8 cellular contexts compared by ENCODE assay signal in the genomic region with DNA sequence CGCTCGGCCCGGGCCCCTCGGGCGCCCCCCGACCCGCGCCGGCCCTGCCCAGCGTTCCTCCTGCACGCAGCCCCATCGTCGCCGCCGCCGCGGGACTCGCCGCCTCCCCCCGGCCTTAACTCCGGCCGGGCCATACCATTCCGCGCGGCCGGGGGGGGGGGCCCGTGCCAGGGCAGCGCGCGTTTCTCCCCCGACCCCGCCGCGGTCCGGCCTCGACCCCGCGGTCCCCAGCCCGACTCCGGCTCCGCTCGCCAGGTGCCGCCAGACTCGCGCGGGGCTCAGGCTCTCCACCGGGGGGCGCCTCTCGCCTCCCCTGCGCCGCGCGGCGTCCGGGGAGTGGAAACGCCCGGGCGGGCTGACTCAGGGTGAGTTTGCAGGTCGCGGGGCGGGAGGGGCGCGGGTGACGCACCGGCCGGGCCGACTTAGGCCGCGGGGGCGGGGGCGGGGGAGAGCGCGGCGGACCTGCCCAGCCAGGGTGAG. TPM values are rescaled to one million over a fixed set of nuclear protein-coding genes. Genes with fewer than 3 reads are reported as not detected.
DNase-seq lines count a peak whose midpoint lies in the region; ATAC-seq and TF ChIP-seq lines count a peak whose summit lies in the region.

A gene (minus strand): TSS at position 91 of the 480 bp plus-strand sequence. CDS start 15 bp downstream, at position 76.

- peaks cover 10% of the 10 kb centered on the region for H3K4me1 ChIP-seq in ACC112 (ENCODE audit: control insufficient read depth, insufficient read depth, low read length, unreplicated experiment)

- intact Hi-C loops in lower leg skin (cut with DNase I; ENCODE audit: low total_unique reads) = no loop called here

- H3K36me3 ChIP-seq in ACC112 (ENCODE audit: insufficient read depth, low read length) = peaks cover 14% of the 10 kb centered on the region

- H3K27ac ChIP-seq in ACC112 (ENCODE audit: low read depth, low read length) = peak within 1 kb of the TSS; percentile 86

- peaks cover 32% of the 10 kb centered on the region for H3K79me2 ChIP-seq in ACC112 (ENCODE audit: control insufficient read depth, insufficient read depth, low read length, unreplicated experiment)

- peak; percentile 57 for DNase-seq in NCI-H446 treated with DMSO at 0.1 percent for 48 hours (lab: John Stamatoyannopoulos, UW)
- DNase-seq in activated CD4-positive, alpha-beta T cell treated with anti-CD3 and anti-CD28 coated beads, Interleukin-2, amount 50 U/mL, for 4 hours = peak; percentile 72 to 76
- peak; percentile 67 to 94 for DNase-seq in dermis microvascular lymphatic vessel endothelial cell (ENCODE audit: low read depth in 2 of 2)
- peak; percentile 63 to 97 for DNase-seq in lower leg skin (ENCODE audit: low spot score in 2 of 2)
- peak; percentile 81 to 87 for DNase-seq in stimulated activated CD4-positive, alpha-beta T cell treated with anti-CD3 and anti-CD28 coated beads, Interleukin-4, amount 100 ng/mL, for 4 hours

- H3K4me3 ChIP-seq in ACC112 (ENCODE audit: low read depth, low read length) (peak within 1 kb of the TSS; percentile 95), lower leg skin (ENCODE audit: low read depth, poor library complexity, severe bottlenecking) (peak within 1 kb of the TSS; percentile 45)

- TF ChIP-seq CTCF in lower leg skin (IDR thresholded peaks at IDR 0.05) = no peak

- TF ChIP-seq POLR2A in lower leg skin (IDR thresholded peaks at IDR 0.05) = no peak

- ATAC-seq in GM18502 (IDR thresholded peaks at IDR 0.05; ENCODE audit: poor library complexity, unreplicated experiment) (peak; percentile 86), HG02973 (IDR thresholded peaks at IDR 0.05; ENCODE audit: unreplicated experiment) (peak; percentile 88)

- peaks cover 6% of the 10 kb centered on the region; the same call in 1 of the 2 replicates for H3K27me3 ChIP-seq in ACC112 (ENCODE audit: insufficient read depth, low read length)

- 3% methylated on average over 14 of the region's 74 CpGs; no CpG with 5 or more reads in 1 of the 2 donors for WGBS in lower leg skin, 2 donors

- H2AFZ ChIP-seq in ACC112 (ENCODE audit: low read length, unreplicated experiment) = peak within 1 kb of the TSS; percentile 65

RNA-seq across cellular contexts. Expression of the gene that starts here (rescaled TPM):
- total RNA-seq in dermis microvascular lymphatic vessel endothelial cell (22.3 and 23.0 TPM in 2 replicates), lower leg skin (10 to 100 TPM; 12.2 to 27.8 (median 15.3) TPM)

Comparison
In these comparisons a context has a peak if more than half of its experiments do, and no peak if none do; other contexts are left out.
1. Peak in every context shown above with its lines: DNase-seq, ATAC-seq, H3K4me3 ChIP-seq and H3K27ac ChIP-seq.